8 cellular contexts compared by ENCODE assay signal in the genomic region with DNA sequence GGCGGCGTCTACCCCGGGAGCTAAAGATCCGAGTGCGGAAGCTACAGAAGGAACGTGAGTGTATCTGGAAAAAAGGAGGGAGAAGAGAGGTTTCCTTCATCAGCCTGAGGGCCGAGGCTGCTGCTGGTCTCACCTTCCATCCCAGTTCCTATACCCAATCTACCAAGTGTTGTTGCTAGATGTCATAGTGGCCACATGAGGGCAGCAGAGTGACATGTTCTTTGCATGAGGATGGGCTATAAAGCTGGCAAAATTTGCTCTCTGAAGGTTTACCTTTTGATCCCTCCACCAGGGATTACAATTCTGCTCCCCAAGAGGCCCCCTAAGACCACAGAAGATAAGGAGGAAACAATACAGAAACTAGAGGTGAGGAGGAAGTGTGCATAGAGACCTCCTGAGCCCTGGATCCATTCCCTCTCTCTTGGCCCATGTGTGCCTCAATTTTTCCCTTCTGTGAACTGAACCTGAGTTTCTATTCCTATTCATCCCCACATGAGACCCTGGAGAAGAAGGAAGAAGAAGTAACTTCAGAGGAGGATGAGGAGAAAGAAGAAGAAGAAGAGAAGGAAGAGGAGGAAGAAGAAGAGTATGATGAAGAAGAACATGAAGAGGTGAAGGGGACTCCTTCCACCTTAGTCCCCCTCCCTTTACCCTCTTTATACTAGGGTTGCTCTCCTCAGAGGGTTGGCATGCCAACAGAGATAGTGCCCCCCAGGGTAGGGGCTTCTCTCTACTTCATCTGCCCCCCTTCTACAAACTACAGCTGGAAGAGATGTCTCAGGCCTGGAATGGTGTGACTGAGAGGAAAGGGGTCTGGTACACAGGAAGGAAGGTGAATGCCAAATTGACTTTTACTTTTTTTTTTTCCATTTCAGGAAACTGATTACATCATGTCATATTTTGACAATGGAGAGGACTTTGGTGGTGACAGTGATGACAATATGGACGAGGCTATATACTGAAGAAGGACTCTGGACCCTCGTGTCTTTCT.
DNase-seq lines count a peak whose midpoint lies in the region; ATAC-seq lines count a peak whose summit lies in the region.

No MANE protein-coding gene starts in this region.

- peak; percentile 80 for DNase-seq in ACHN
- DNase-seq in GM19238 (ENCODE audit: insufficient read length, low spot score) = peak; percentile 54
- DNase-seq in NCI-H1930 (lab: John Stamatoyannopoulos, UW) = peak; percentile 56 to 58
- peak; percentile 64 for DNase-seq in T-helper 2 cell treated with Interferon-gamma antibody and Interleukin-4, amounts not matched to agents 5 μg/mL and 100 μg/mL, for 36 hours (ENCODE audit: low spot score)
- DNase-seq in astrocyte of the hippocampus (ENCODE audit: low read depth, low spot score) = peak; percentile 90
- DNase-seq in hippocampal formation (lab: John Stamatoyannopoulos, UW) = peak; percentile 63 to 86

- no peak overlapping the region for H3K27ac Mint-ChIP-seq in T-helper 2 cell treated with Interferon-gamma antibody and Interleukin-4, amounts not matched to agents 5 μg/mL and 100 μg/mL, for 36 hours

- no peaks in the 10 kb centered on the region for H3K9me3 Mint-ChIP-seq in T-helper 2 cell treated with Interferon-gamma antibody and Interleukin-4, amounts not matched to agents 5 μg/mL and 100 μg/mL, for 36 hours

- in situ Hi-C loops in ACHN (cut with HindIII; ENCODE audit: low pct_ligation_motif_present, low pct_unique_long_range_greater_than_20kb, low sequenced_read_pairs) = no loop called here

- no peaks in the 10 kb centered on the region for H3K27me3 Mint-ChIP-seq in T-helper 2 cell treated with Interferon-gamma antibody and Interleukin-4, amounts not matched to agents 5 μg/mL and 100 μg/mL, for 36 hours (ENCODE audit: low read depth)

- H3K36me3 ChIP-seq in rectal smooth muscle tissue (ENCODE audit: control insufficient read depth, insufficient read depth, low read length) = peaks cover 2% of the 10 kb centered on the region

- peaks cover 8% of the 10 kb centered on the region for H3K36me3 Mint-ChIP-seq in T-helper 2 cell treated with Interferon-gamma antibody and Interleukin-4, amounts not matched to agents 5 μg/mL and 100 μg/mL, for 36 hours (ENCODE audit: low read depth)

- no peak overlapping the region for H3K4me3 Mint-ChIP-seq in T-helper 2 cell treated with Interferon-gamma antibody and Interleukin-4, amounts not matched to agents 5 μg/mL and 100 μg/mL, for 36 hours

- H3K4me3 ChIP-seq in rectal smooth muscle tissue (ENCODE audit: low read length) = peak overlapping the region; percentile 22

- no peak for ATAC-seq in GM21529 (IDR thresholded peaks at IDR 0.05; ENCODE audit: unreplicated experiment)

- H3K9ac ChIP-seq in rectal smooth muscle tissue (ENCODE audit: low read length) = no peak overlapping the region

- H3K4me1 Mint-ChIP-seq in T-helper 2 cell treated with Interferon-gamma antibody and Interleukin-4, amounts not matched to agents 5 μg/mL and 100 μg/mL, for 36 hours (ENCODE audit: low read depth) = peaks cover 18% of the 10 kb centered on the region

- peak overlapping the region; percentile 98 for H3K27ac ChIP-seq in rectal smooth muscle tissue (ENCODE audit: low read depth, low read length)

- peaks cover 50% of the 10 kb centered on the region for H3K4me1 ChIP-seq in rectal smooth muscle tissue (ENCODE audit: control insufficient read depth, insufficient read depth, low read length)

- no peaks in the 10 kb centered on the region for H3K27me3 ChIP-seq in rectal smooth muscle tissue (ENCODE audit: control insufficient read depth, insufficient read depth, low read length)
